ENCODE assay signal across 21 cellular contexts in genomic region chr13:101567841-101568240, GRCh38.
"Had no signal": no experiment of that assay in that cellular context is flagged by ENCODE, and none has a peak within 500 bp of the region (broad histone marks: within the 10 kb centered on the region; RNA-seq: fewer than 3 reads in every experiment).

No MANE protein-coding gene starts in this region.

- H3K27me3 Mint-ChIP-seq: dendritic cell treated with granulocyte-macrophage colony-stimulating factor and Interleukin-4, amounts not matched to agents 40 ng/mL and 50 ng/mL, for 4 days; effector memory CD8-positive, alpha-beta T cell had no signal

- H3K4me3 ChIP-seq: esophagus muscularis mucosa, heart left ventricle, ovary, right atrium auricular region, sigmoid colon, suprapubic skin, thyroid gland, upper lobe of left lung, uterus had no signal

- H3K9me3 ChIP-seq: esophagus muscularis mucosa, heart left ventricle, neutrophil, ovary, right atrium auricular region, sigmoid colon, suprapubic skin, thyroid gland, upper lobe of left lung, uterus had no signal

- DNase-seq: effector memory CD8-positive, alpha-beta T cell; heart left ventricle; hypothalamus; kidney glomerular epithelial cell; mammary epithelial cell; naive thymus-derived CD8-positive, alpha-beta T cell; ovary; sigmoid colon; small intestine; stimulated activated CD4-positive, alpha-beta T cell treated with anti-CD3 and anti-CD28 coated beads, Interleukin-2, amount 100 ng/mL, for 48 hours; stimulated activated naive CD4-positive, alpha-beta T cell treated with Interleukin-2 at 50 U/mL for 16 hours; thyroid gland; upper lobe of left lung; uterus had no signal

- H3K4me1 ChIP-seq: esophagus muscularis mucosa, heart left ventricle, right atrium auricular region, sigmoid colon, suprapubic skin, upper lobe of left lung, uterus had no signal

- H3K27me3 ChIP-seq: esophagus muscularis mucosa, heart left ventricle, neutrophil, ovary, right atrium auricular region, sigmoid colon, suprapubic skin, thyroid gland, upper lobe of left lung, uterus had no signal

- FAIRE-seq: islet of Langerhans, small intestine had no signal

- H3K4me1 Mint-ChIP-seq: naive thymus-derived CD8-positive, alpha-beta T cell had no signal

- H3K36me3 ChIP-seq: esophagus muscularis mucosa, heart left ventricle, neutrophil, ovary, right atrium auricular region, sigmoid colon, suprapubic skin, thyroid gland, upper lobe of left lung, uterus had no signal

- H3K27ac Mint-ChIP-seq: dendritic cell treated with granulocyte-macrophage colony-stimulating factor and Interleukin-4, amounts not matched to agents 40 ng/mL and 50 ng/mL, for 4 days; effector memory CD8-positive, alpha-beta T cell; naive thymus-derived CD8-positive, alpha-beta T cell had no signal

- H3K9me3 Mint-ChIP-seq: dendritic cell treated with granulocyte-macrophage colony-stimulating factor and Interleukin-4, amounts not matched to agents 40 ng/mL and 50 ng/mL, for 4 days; effector memory CD8-positive, alpha-beta T cell; naive thymus-derived CD8-positive, alpha-beta T cell had no signal

- H3K4me3 Mint-ChIP-seq: dendritic cell treated with granulocyte-macrophage colony-stimulating factor and Interleukin-4, amounts not matched to agents 40 ng/mL and 50 ng/mL, for 4 days; effector memory CD8-positive, alpha-beta T cell; naive thymus-derived CD8-positive, alpha-beta T cell had no signal

- H3K27ac ChIP-seq: epithelial cell of prostate, esophagus muscularis mucosa, heart left ventricle, neutrophil, ovary, right atrium auricular region, sigmoid colon, suprapubic skin, thyroid gland, upper lobe of left lung, uterus had no signal

- H3K36me3 Mint-ChIP-seq: naive thymus-derived CD8-positive, alpha-beta T cell had no signal

- ATAC-seq: effector memory CD8-positive, alpha-beta T cell; heart left ventricle; naive thymus-derived CD8-positive, alpha-beta T cell had no signal
